20 cellular contexts compared by ENCODE assay signal in the genomic region with DNA sequence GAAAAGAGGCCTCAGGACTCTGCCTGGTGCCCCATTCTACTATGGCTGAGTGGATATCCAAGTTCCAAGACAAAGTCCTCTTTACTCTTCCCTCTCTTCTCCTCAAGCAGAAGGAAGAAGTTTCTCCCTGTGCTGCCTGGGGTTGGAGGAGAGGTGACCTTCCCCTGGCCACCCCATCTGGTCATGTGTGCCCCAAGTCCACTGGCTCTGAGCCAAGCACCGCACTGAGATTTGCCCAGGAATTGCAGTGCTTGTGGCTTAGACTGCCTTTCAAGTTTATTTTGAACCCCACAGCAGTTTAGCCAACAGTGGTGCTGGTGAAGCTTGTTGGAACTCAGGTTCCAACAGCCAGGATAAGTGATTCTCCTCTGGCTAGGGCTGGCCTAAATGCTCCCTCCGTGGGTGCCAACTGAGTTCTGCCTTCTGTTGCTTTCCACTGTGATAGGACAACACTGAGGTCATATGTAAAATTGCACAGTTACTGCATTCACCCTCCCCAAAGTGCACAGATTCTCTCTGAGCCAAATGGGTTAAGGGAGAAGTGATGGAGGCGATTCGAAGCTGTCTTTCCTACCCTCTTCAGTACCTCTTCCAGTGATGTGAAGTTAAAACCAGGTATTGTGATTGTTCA.
DNase-seq lines count a peak whose midpoint lies in the region; ATAC-seq, FAIRE-seq and TF ChIP-seq lines count a peak whose summit lies in the region.
"Had no signal": no experiment of that assay in that cellular context is flagged by ENCODE, and none has a peak within 500 bp of the region (broad histone marks: within the 10 kb centered on the region; RNA-seq: fewer than 3 reads in every experiment).

No MANE protein-coding gene starts in this region.

- intact Hi-C loops in Right ventricle myocardium superior (cut with DNase I) (loop anchor here (5.0 kb wide), 1 partner anchor 353 kb away; no protein-coding TSS in a partner anchor), left ventricle myocardium inferior (cut with micrococcal nuclease) (no loop called here), left lung (cut with DNase I) (loop anchor here in 1 of 2 donors (10.0 kb wide), 2 partner anchors 350 to 410 kb away; no protein-coding TSS in a partner anchor)

- peak; percentile 41 for DNase-seq in Right ventricle myocardium superior
- no peak for DNase-seq in left ventricle myocardium inferior
- peak in 1 of 2 donors; percentile 53 for DNase-seq in left lung
- DNase-seq in GF-D8 (lab: John Stamatoyannopoulos, UW): no peak
- no peak for DNase-seq in urothelium cell line (ENCODE audit: low spot score)
- DNase-seq: C1 segment of cervical spinal cord; Caco-2; CD4-positive, alpha-beta T cell; DMS79 treated with DMSO at 0.1 percent for 48 hours; GOT3; H7; HFFc6; IMR-90 had no signal

- peaks cover 5% of the 10 kb centered on the region for H3K9me3 Mint-ChIP-seq in stimulated activated memory B cell treated with anti-CD40 and anti-IgM and Interleukin-4, amounts not matched to agents 10 μg/mL and 1 μg/mL and 100 μg/mL, for 72 hours
- H3K9me3 Mint-ChIP-seq: HFFc6 had no signal

- H3K4me1 ChIP-seq in left ventricle myocardium inferior: peaks cover 18% of the 10 kb centered on the region
- H3K4me1 ChIP-seq in left lung: peaks cover 0 to 8% of the 10 kb centered on the region in 2 donors
- H3K4me1 ChIP-seq: Caco-2 had no signal

- no peak overlapping the region for H3K4me3 Mint-ChIP-seq in stimulated activated memory B cell treated with anti-CD40 and anti-IgM and Interleukin-4, amounts not matched to agents 10 μg/mL and 1 μg/mL and 100 μg/mL, for 72 hours
- H3K4me3 Mint-ChIP-seq: B cell; CD4-positive, alpha-beta T cell; HFFc6 had no signal

- H3K27me3 ChIP-seq in left ventricle myocardium inferior (ENCODE audit: low read depth) (no peaks in the 10 kb centered on the region), left lung (no peaks in the 10 kb centered on the region)

- H3K4me1 Mint-ChIP-seq in stimulated activated memory B cell treated with anti-CD40 and anti-IgM and Interleukin-4, amounts not matched to agents 10 μg/mL and 1 μg/mL and 100 μg/mL, for 72 hours: peaks cover 9% of the 10 kb centered on the region
- H3K4me1 Mint-ChIP-seq: B cell had no signal

- no peak for FAIRE-seq in urothelium cell line (lab: Jason Lieb, UNC)
- FAIRE-seq: D721Med, GM12878, HTR-8/SVneo had no signal

- peak overlapping the region; percentile 17 for H3K27ac Mint-ChIP-seq in stimulated activated memory B cell treated with anti-CD40 and anti-IgM and Interleukin-4, amounts not matched to agents 10 μg/mL and 1 μg/mL and 100 μg/mL, for 72 hours
- H3K27ac Mint-ChIP-seq: B cell; CD4-positive, alpha-beta T cell; HFFc6 had no signal

- H3K4me3 ChIP-seq in left ventricle myocardium inferior (no peak overlapping the region), left lung (no peak overlapping the region)
- H3K4me3 ChIP-seq: GM12878 had no signal

- H3K27ac ChIP-seq in left ventricle myocardium inferior (replicated peaks) (no peak overlapping the region), left lung (no peak overlapping the region)

- no peak for ATAC-seq in Right ventricle myocardium superior (ENCODE audit: poor library complexity)
- peak; percentile 15 for ATAC-seq in left lung
- no peak for ATAC-seq in stimulated activated memory B cell treated with anti-CD40 and anti-IgM and Interleukin-4, amounts not matched to agents 10 μg/mL and 1 μg/mL and 100 μg/mL, for 72 hours
- no peak for ATAC-seq in HG03432 (IDR thresholded peaks at IDR 0.05; ENCODE audit: unreplicated experiment)
- ATAC-seq: GM12878, HCT116 had no signal

- peaks cover 19% of the 10 kb centered on the region for H3K27me3 Mint-ChIP-seq in stimulated activated memory B cell treated with anti-CD40 and anti-IgM and Interleukin-4, amounts not matched to agents 10 μg/mL and 1 μg/mL and 100 μg/mL, for 72 hours
- H3K27me3 Mint-ChIP-seq: CD4-positive, alpha-beta T cell had no signal

- H3K36me3 ChIP-seq in left ventricle myocardium inferior (no peaks in the 10 kb centered on the region), left lung (no peaks in the 10 kb centered on the region)

- peaks cover 6% of the 10 kb centered on the region for H3K36me3 Mint-ChIP-seq in stimulated activated memory B cell treated with anti-CD40 and anti-IgM and Interleukin-4, amounts not matched to agents 10 μg/mL and 1 μg/mL and 100 μg/mL, for 72 hours

- TF ChIP-seq CTCF in left ventricle myocardium inferior (IDR thresholded peaks at IDR 0.05; ENCODE audit: borderline replicate concordance) (no peak), left lung (IDR thresholded peaks at IDR 0.05) (no peak)

- peaks cover 23% of the 10 kb centered on the region for H3K9me3 ChIP-seq in left ventricle myocardium inferior (replicated peaks)
- H3K9me3 ChIP-seq in left lung: no peaks in the 10 kb centered on the region
- H3K9me3 ChIP-seq: Caco-2 had no signal
